ENCODE assay signal across 8 cellular contexts in the genomic region with DNA sequence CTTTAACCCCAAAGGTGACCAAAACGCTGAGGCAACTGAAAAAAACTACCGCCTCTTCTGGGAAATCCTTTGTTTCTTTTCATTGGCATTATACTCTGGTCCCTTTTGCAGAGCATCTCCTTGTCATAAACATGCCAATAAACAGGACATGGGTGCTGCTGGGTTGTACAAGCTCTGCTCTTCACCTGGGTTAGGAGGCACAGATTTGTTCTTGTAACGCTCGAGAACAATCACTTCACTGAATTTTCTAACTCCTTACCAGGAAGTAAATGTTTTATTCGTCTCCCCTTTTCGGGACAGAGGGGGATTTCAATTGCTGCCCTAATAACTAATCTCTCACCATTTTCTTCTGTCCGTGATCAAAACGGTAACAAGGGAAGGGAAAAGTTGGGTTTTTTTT. TPM values are rescaled to one million over a fixed set of nuclear protein-coding genes. Genes with fewer than 3 reads are reported as not detected.
A peak's percentile ranks its signal among the peaks of the same experiment; 100 is the strongest.
DNase-seq lines count a peak whose midpoint lies in the region; ATAC-seq, FAIRE-seq and TF ChIP-seq lines count a peak whose summit lies in the region.

No MANE protein-coding gene starts in this region.

- no peak for DNase-seq in AG04450 (ENCODE audit: low read depth, low spot score)
- no peak for DNase-seq in bronchial epithelial cell (ENCODE audit: low read depth)
- DNase-seq in ureter (ENCODE audit: low spot score), result no peak
- no peak for DNase-seq in NCI-H2171 treated with DMSO at 0.1 percent for 48 hours (lab: John Stamatoyannopoulos, UW)
- no peak for DNase-seq in iPS-NIHi11 (ENCODE audit: low spot score)

- no peak for FAIRE-seq in bronchial epithelial cell (lab: Jason Lieb, UNC)

- ATAC-seq in GM18873 (IDR thresholded peaks at IDR 0.05; ENCODE audit: low FRiP score, unreplicated experiment), result no peak

- POLR2A ChIA-PET in AG04450 (lab: Yijun Ruan, JAX), result no interaction called here

- TF ChIP-seq CTCF in AG04450 (IDR thresholded peaks at IDR 0.05; ENCODE audit: low read depth, low read length) (no peak), bronchial epithelial cell (IDR thresholded peaks at IDR 0.05; ENCODE audit: insufficient read depth, low read length, severe bottlenecking) (no peak)

- peaks cover 46% of the 10 kb centered on the region for H3K27me3 ChIP-seq in AG04450 (ENCODE audit: control insufficient read depth, insufficient read depth, low read length)
- no peaks in the 10 kb centered on the region for H3K27me3 ChIP-seq in HUES48 (ENCODE audit: control insufficient read depth, insufficient read depth, low read length)
- peaks cover 14% of the 10 kb centered on the region for H3K27me3 ChIP-seq in bronchial epithelial cell (ENCODE audit: control insufficient read depth, insufficient read depth, low read length)
- peaks cover 0 to 3% of the 10 kb centered on the region in 2 donors for H3K27me3 ChIP-seq in muscle layer of colon (ENCODE audit: control insufficient read depth in 1 of 2, insufficient read depth in 2 of 2, low read length in 2 of 2)

- H3K4me3 ChIP-seq in AG04450 (ENCODE audit: low read depth, low read length) (peak overlapping the region; percentile 68), HUES48 (ENCODE audit: low read depth, low read length) (peak overlapping the region; percentile 88), bronchial epithelial cell (ENCODE audit: low read depth, low read length) (peak overlapping the region; percentile 43), muscle layer of colon (ENCODE audit: low read depth in 1 of 2, low read length in 2 of 2) (peak overlapping the region; percentile 31 to 83)

- H3K36me3 ChIP-seq in HUES48 (ENCODE audit: control insufficient read depth, insufficient read depth, low read length) (no peaks in the 10 kb centered on the region), bronchial epithelial cell (ENCODE audit: control insufficient read depth, insufficient read depth, low read length) (no peaks in the 10 kb centered on the region), muscle layer of colon (ENCODE audit: insufficient read depth, low read length) (no peaks in the 10 kb centered on the region)

- no peak overlapping the region for H3K9ac ChIP-seq in HUES48 (ENCODE audit: low read depth, low read length)
- no peak overlapping the region for H3K9ac ChIP-seq in muscle layer of colon (ENCODE audit: low read length)

- CTCF ChIA-PET in AG04450 (lab: Charles Lee), result interaction anchor here (2.4 kb wide), 1 partner anchor 62 kb away, joined by 8 read pairs; the partner anchor contains the start of gene C3orf33

- no peak overlapping the region for H3K27ac ChIP-seq in AG04450 (ENCODE audit: low read depth, low read length)
- H3K27ac ChIP-seq in HUES48 (ENCODE audit: low read depth, low read length), result no peak overlapping the region
- no peak overlapping the region for H3K27ac ChIP-seq in muscle layer of colon (ENCODE audit: low read depth, low read length)

- H3K4me1 ChIP-seq in HUES48 (ENCODE audit: control insufficient read depth, insufficient read depth, low read length) (peaks cover 30% of the 10 kb centered on the region), muscle layer of colon (ENCODE audit: insufficient read depth, low read length) (no peaks in the 10 kb centered on the region)

- H3K9me3 ChIP-seq in AG04450 (ENCODE audit: control insufficient read depth, insufficient read depth, low read length) (no peaks in the 10 kb centered on the region; the same call in 1 of the 2 replicates), HUES48 (ENCODE audit: control insufficient read depth, insufficient read depth, low read length) (no peaks in the 10 kb centered on the region), muscle layer of colon (ENCODE audit: low read length) (no peaks in the 10 kb centered on the region)

RNA-seq across cellular contexts. Expression of gene PLCH1, which starts 1.3 kb away (rescaled TPM):
- polyA plus RNA-seq in AG04450 (2011; rRNA removed), result 0.04 TPM in 1 of 2 replicates, not detected in the other
- 0.14 TPM in 1 of 2 replicates, not detected in the other for polyA minus RNA-seq in AG04450 (2011; rRNA and poly(A)+ RNA removed)
- 0.13 and 0.26 TPM in 2 replicates for total RNA-seq in bronchial epithelial cell
- 7.8 TPM for total RNA-seq in ureter
